8 cellular contexts compared by ENCODE assay signal in the genomic region with DNA sequence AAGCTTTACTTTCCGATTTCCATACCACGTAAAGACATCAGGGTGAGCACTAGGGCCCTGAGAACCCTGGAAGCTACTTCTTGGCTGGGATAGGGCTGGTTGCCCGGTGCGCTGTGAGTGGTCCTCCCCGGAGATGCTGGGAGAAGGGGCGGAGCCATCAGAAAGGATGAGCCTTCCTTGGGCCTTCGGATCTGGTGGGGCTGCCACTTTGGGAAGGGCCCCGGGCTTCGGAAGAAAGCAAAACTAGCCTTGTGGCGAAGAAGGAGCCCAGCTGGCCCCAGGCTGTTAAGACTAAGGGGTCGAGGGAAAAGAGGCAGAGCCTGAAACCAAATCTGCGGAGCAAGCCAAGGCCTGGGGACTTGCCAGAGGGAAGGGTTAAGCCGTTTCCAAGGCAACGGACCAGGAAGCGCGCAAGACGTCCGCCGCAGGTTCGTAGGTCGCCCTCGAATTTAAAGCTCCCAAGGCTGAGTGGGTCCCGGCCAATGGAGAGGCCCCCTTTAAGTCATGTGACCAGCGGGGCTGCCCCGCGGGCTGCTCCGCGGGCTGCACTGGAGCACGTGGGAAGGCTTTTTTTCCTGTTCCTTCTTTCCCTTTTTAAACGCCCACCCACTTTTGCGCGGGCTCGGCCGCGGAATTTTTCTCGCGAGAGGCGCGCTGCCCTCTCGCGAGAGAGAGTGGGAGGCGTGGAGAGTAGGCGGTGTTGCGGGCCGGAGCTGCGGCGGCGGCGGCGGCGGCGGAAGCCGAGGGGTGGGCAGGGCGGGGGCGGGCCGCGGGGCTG.
DNase-seq lines count a peak whose midpoint lies in the region; ATAC-seq and TF ChIP-seq lines count a peak whose summit lies in the region.

No MANE protein-coding gene starts in this region.

- no peaks in the 10 kb centered on the region for H3K9me3 ChIP-seq in OCI-LY1 (ENCODE audit: low read length)

- H3K4me2 ChIP-seq in OCI-LY1 (ENCODE audit: low read length): peak overlapping the region; percentile 82

- H3K79me2 ChIP-seq in OCI-LY1 (ENCODE audit: insufficient read depth, low read length): peaks cover 40% of the 10 kb centered on the region

- DNase-seq in DMS 273 (lab: John Stamatoyannopoulos, UW; ENCODE audit: unreplicated experiment) (peak; percentile 98), HuH-7 (ENCODE audit: low spot score) (peak; percentile 85), activated T-cell treated with anti-CD3 and anti-CD28 coated beads for 24 hours (ENCODE audit: low read depth) (peak; percentile 90), epithelial cell of esophagus (ENCODE audit: low read depth) (peak; percentile 95), middle frontal gyrus (ENCODE audit: extremely low spot score, low spot score) (peak; percentile 96)
- peak; percentile 81 to 85 for DNase-seq in stimulated activated CD8-positive, alpha-beta memory T cell treated with anti-CD3 and anti-CD28 coated beads, Interleukin-2, amount 100 ng/mL, for 1 hour (ENCODE audit: low read depth in 2 of 2)

- H3K4me1 ChIP-seq in OCI-LY1 (ENCODE audit: insufficient read depth, low read length, severe bottlenecking): peaks cover 44% of the 10 kb centered on the region

- H2AFZ ChIP-seq in OCI-LY1 (ENCODE audit: low read length): peak overlapping the region; percentile 20; the same call in 1 of the 2 replicates

- H3K4me3 ChIP-seq in OCI-LY1 (ENCODE audit: low read depth, low read length, poor library complexity, severe bottlenecking) (peak overlapping the region; percentile 95), epithelial cell of esophagus (ENCODE audit: low read length) (peak overlapping the region; percentile 84)

- no peaks in the 10 kb centered on the region for H3F3A ChIP-seq in OCI-LY1 (ENCODE audit: insufficient read depth, low read length)

- no peaks in the 10 kb centered on the region for H3K27me3 ChIP-seq in OCI-LY1 (ENCODE audit: insufficient read depth, low read length)

- peak; percentile 73 for ATAC-seq in GM21526 (IDR thresholded peaks at IDR 0.05; ENCODE audit: low FRiP score, unreplicated experiment)

- H3K36me3 ChIP-seq in OCI-LY1 (ENCODE audit: insufficient read depth, low read length): peaks cover 3% of the 10 kb centered on the region

- H3K27ac ChIP-seq in OCI-LY1 (ENCODE audit: low read depth, low read length, poor library complexity, severe bottlenecking): peak overlapping the region; percentile 59

- TF ChIP-seq CTCF in OCI-LY1 (IDR thresholded peaks at IDR 0.05; ENCODE audit: low read length) (no peak), epithelial cell of esophagus (IDR thresholded peaks at IDR 0.05; ENCODE audit: insufficient read depth, low read depth, low read length, missing control alignments) (no peak)

- no peaks in the 10 kb centered on the region for H4K20me1 ChIP-seq in OCI-LY1 (ENCODE audit: insufficient read depth, low read length)

- H3K9me2 ChIP-seq in OCI-LY1 (ENCODE audit: low read depth, low read length): no peaks in the 10 kb centered on the region

- H3K9ac ChIP-seq in OCI-LY1 (ENCODE audit: low read length): peak overlapping the region; percentile 74

Comparison
In these comparisons a context has a peak if more than half of its experiments do, and no peak if none do; other contexts are left out.
1. Peak in every context shown above with its lines: DNase-seq, ATAC-seq, H3K4me3 ChIP-seq and H3K27ac ChIP-seq.